10 cellular contexts compared by ENCODE assay signal in the genomic region with DNA sequence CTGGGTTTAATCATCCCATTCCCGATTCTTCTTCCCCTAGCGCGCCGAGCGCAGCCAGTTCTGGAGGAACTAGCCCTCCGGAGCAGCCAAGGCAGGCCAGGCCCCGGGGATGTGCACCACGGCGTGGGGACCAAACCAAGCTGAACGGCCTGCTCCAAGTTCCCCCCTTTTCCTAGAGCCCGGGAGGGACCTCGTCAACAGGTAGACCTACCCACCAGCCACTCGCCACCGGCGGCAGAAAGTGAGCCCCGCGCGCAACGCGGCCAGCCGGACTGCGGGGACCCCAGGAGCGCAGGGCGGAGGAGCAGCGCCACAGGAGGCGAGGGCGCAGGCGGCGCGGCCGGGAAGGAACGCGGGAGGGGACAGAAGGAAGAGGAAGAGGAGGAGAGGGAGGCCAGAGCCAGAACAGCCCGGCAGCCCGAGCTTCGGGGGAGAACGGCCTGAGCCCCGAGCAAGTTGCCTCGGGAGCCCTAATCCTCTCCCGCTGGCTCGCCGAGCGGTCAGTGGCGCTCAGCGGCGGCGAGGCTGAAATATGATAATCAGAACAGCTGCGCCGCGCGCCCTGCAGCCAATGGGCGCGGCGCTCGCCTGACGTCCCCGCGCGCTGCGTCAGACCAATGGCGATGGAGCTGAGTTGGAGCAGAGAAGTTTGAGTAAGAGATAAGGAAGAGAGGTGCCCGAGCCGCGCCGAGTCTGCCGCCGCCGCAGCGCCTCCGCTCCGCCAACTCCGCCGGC. TPM values are rescaled to one million over a fixed set of nuclear protein-coding genes. Genes with fewer than 3 reads are reported as not detected.
DNase-seq lines count a peak whose midpoint lies in the region; ATAC-seq and TF ChIP-seq lines count a peak whose summit lies in the region.
"Had no signal": no experiment of that assay in that cellular context is flagged by ENCODE, and none has a peak within 500 bp of the region (broad histone marks: within the 10 kb centered on the region; RNA-seq: fewer than 3 reads in every experiment).

A gene (plus strand): TSS at position 690 of the 735 bp plus-strand sequence. CDS start 224 bp downstream, outside the sequence.

- peaks cover 6% of the 10 kb centered on the region for H3K36me3 Mint-ChIP-seq in T-helper 17 cell (ENCODE audit: low read depth)

- peaks cover 99% of the 10 kb centered on the region for H3K27me3 Mint-ChIP-seq in stimulated activated naive CD8-positive, alpha-beta T cell treated with anti-CD3 and anti-CD28 coated beads, Interleukin-15, amount 100 ng/mL, for 72 hours
- peaks cover 95% of the 10 kb centered on the region for H3K27me3 Mint-ChIP-seq in T-helper 17 cell

- peak within 1 kb of the TSS; percentile 43 to 56 for H3K4me3 Mint-ChIP-seq in stimulated activated naive CD8-positive, alpha-beta T cell treated with anti-CD3 and anti-CD28 coated beads, Interleukin-15, amount 100 ng/mL, for 72 hours
- H3K4me3 Mint-ChIP-seq in T-helper 17 cell, result no peak within 1 kb of the TSS

- H3K27ac Mint-ChIP-seq in stimulated activated naive CD8-positive, alpha-beta T cell treated with anti-CD3 and anti-CD28 coated beads, Interleukin-15, amount 100 ng/mL, for 72 hours, result no peak within 1 kb of the TSS
- no peak within 1 kb of the TSS for H3K27ac Mint-ChIP-seq in T-helper 17 cell

- H3K9me3 ChIP-seq in breast epithelium (no peaks in the 10 kb centered on the region), T-helper 17 cell (ENCODE audit: control insufficient read depth, low read length, poor library complexity, severe bottlenecking) (no peaks in the 10 kb centered on the region)

- peak; percentile 30 for DNase-seq in activated CD4-positive, alpha-beta T cell treated with anti-CD3 and anti-CD28 coated beads for 48 hours
- no peak for DNase-seq in activated CD4-positive, alpha-beta T cell treated with anti-CD3 and anti-CD28 coated beads, Interleukin-2, amount 50 U/mL, for 4 hours
- DNase-seq in NCI-H2171 (lab: John Stamatoyannopoulos, UW) (peak; percentile 94), breast epithelium (ENCODE audit: low spot score in 2 of 2) (no peak), kidney tubule cell (ENCODE audit: low spot score) (peak; percentile 79), T-helper 17 cell (no peak)
- DNase-seq in stimulated activated naive CD8-positive, alpha-beta T cell treated with anti-CD3 and anti-CD28 coated beads, Interleukin-15, amount 100 ng/mL, for 72 hours, result no peak

- no peak for TF ChIP-seq POLR2A in breast epithelium (IDR thresholded peaks at IDR 0.05)

- intact Hi-C loops in breast epithelium (cut with DNase I; ENCODE audit: low total_unique reads), result no loop called here

- H3K9me3 Mint-ChIP-seq in stimulated activated naive CD8-positive, alpha-beta T cell treated with anti-CD3 and anti-CD28 coated beads, Interleukin-15, amount 100 ng/mL, for 72 hours, result peaks cover 0 to 1% of the 10 kb centered on the region in 2 donors

- no peak for TF ChIP-seq CTCF in breast epithelium (IDR thresholded peaks at IDR 0.05)

- ATAC-seq in stimulated activated naive CD8-positive, alpha-beta T cell treated with anti-CD3 and anti-CD28 coated beads, Interleukin-15, amount 100 ng/mL, for 72 hours, result peak; percentile 18
- ATAC-seq in T-helper 17 cell (no peak), GM19467 (IDR thresholded peaks at IDR 0.05; ENCODE audit: unreplicated experiment) (no peak)

- peaks cover 0 to 14% of the 10 kb centered on the region in 2 donors for H3K4me1 ChIP-seq in breast epithelium

- peak within 1 kb of the TSS; percentile 31 to 64 (median 47) for H3K4me3 ChIP-seq in breast epithelium
- H3K4me3 ChIP-seq: BLaER1 had no signal

- no peak within 1 kb of the TSS for H3K27ac ChIP-seq in breast epithelium
- H3K27ac ChIP-seq: BLaER1, VCaP had no signal

- peaks cover 0 to 98% of the 10 kb centered on the region in 2 donors for H3K27me3 ChIP-seq in breast epithelium

- H3K36me3 ChIP-seq in breast epithelium, result no peaks in the 10 kb centered on the region
- H3K36me3 ChIP-seq: BLaER1 had no signal

- peaks cover 42% of the 10 kb centered on the region for H3K4me1 Mint-ChIP-seq in stimulated activated naive CD8-positive, alpha-beta T cell treated with anti-CD3 and anti-CD28 coated beads, Interleukin-15, amount 100 ng/mL, for 72 hours
- H3K4me1 Mint-ChIP-seq in T-helper 17 cell, result peaks cover 2% of the 10 kb centered on the region

RNA-seq across cellular contexts. Expression of the gene that starts here (rescaled TPM):
- total RNA-seq in breast epithelium, result 1 to 10 TPM in 1 of 3 donors, not detected in 2; 1.6 TPM
- not detected for total RNA-seq in T-helper 17 cell

Comparison
In these comparisons a context has a peak if more than half of its experiments do, and no peak if none do; other contexts are left out.
1. DNase-seq: peak in activated CD4-positive, alpha-beta T cell treated with anti-CD3 and anti-CD28 coated beads for 48 hours (single experiment), NCI-H2171 (single experiment) and kidney tubule cell (single experiment); none in activated CD4-positive, alpha-beta T cell treated with anti-CD3 and anti-CD28 coated beads, Interleukin-2, amount 50 U/mL, for 4 hours (0 of 2), breast epithelium (0 of 2), stimulated activated naive CD8-positive, alpha-beta T cell treated with anti-CD3 and anti-CD28 coated beads, Interleukin-15, amount 100 ng/mL, for 72 hours (0 of 2) and T-helper 17 cell (0 of 3).